ENCODE assay signal across 12 cellular contexts in genomic region chr5:37915078-37915736, GRCh38.
DNase-seq lines count a peak whose midpoint lies in the region; ATAC-seq and TF ChIP-seq lines count a peak whose summit lies in the region.
"Had no signal": no experiment of that assay in that cellular context is flagged by ENCODE, and none has a peak within 500 bp of the region (broad histone marks: within the 10 kb centered on the region; RNA-seq: fewer than 3 reads in every experiment).

No MANE protein-coding gene starts in this region.

- H3K36me3 Mint-ChIP-seq in HFFc6 (ENCODE audit: low read depth), result no peaks in the 10 kb centered on the region
- H3K36me3 Mint-ChIP-seq: activated CD4-positive, alpha-beta memory T cell treated with anti-CD3 and anti-CD28 coated beads for 36 hours had no signal

- no peak overlapping the region for H3K4me3 Mint-ChIP-seq in HFFc6
- H3K4me3 Mint-ChIP-seq: activated CD4-positive, alpha-beta memory T cell treated with anti-CD3 and anti-CD28 coated beads for 36 hours; activated naive CD4-positive, alpha-beta T cell treated with anti-CD3 and anti-CD28 coated beads for 36 hours had no signal

- peaks cover 0 to 13% (median 0%) of the 10 kb centered on the region in 9 donors for H3K4me1 ChIP-seq in heart right ventricle
- H3K4me1 ChIP-seq: parathyroid adenoma had no signal

- H3K4me1 Mint-ChIP-seq in HFFc6 (ENCODE audit: low read depth), result peaks cover 5% of the 10 kb centered on the region; the same call in 1 of the 2 replicates

- DNase-seq in NCI-H526 (lab: John Stamatoyannopoulos, UW) (peak; percentile 83 to 91), HFFc6 (no peak), NCI-H128 (lab: John Stamatoyannopoulos, UW; ENCODE audit: unreplicated experiment) (no peak), heart right ventricle (no peak)
- no peak for DNase-seq in effector CD8-positive, alpha-beta T cell (lab: John Stamatoyannopoulos, UW)
- DNase-seq: activated CD4-positive, alpha-beta memory T cell treated with anti-CD3 and anti-CD28 coated beads for 36 hours; activated naive CD4-positive, alpha-beta T cell treated with anti-CD3 and anti-CD28 coated beads for 36 hours; erythroblast had no signal

- 89 to 92% methylated on average over 4 of the region's 4 CpGs for WGBS in heart right ventricle, 2 donors

- no peak overlapping the region for H3K27ac Mint-ChIP-seq in HFFc6
- H3K27ac Mint-ChIP-seq: activated CD4-positive, alpha-beta memory T cell treated with anti-CD3 and anti-CD28 coated beads for 36 hours; activated naive CD4-positive, alpha-beta T cell treated with anti-CD3 and anti-CD28 coated beads for 36 hours had no signal

- H3K27me3 ChIP-seq in heart right ventricle, result no peaks in the 10 kb centered on the region

- H3K9me3 ChIP-seq in heart right ventricle, result no peaks in the 10 kb centered on the region

- H3K27me3 Mint-ChIP-seq in HFFc6 (ENCODE audit: insufficient read depth), result peaks cover 34% of the 10 kb centered on the region

- H3K4me3 ChIP-seq in heart right ventricle, result no peak overlapping the region

- ATAC-seq in GM18508 (IDR thresholded peaks at IDR 0.05; ENCODE audit: insufficient read depth, unreplicated experiment), result peak; percentile 77
- ATAC-seq in GM19467 (IDR thresholded peaks at IDR 0.05; ENCODE audit: unreplicated experiment), result peak; percentile 75
- peak; percentile 82 for ATAC-seq in HG02973 (IDR thresholded peaks at IDR 0.05; ENCODE audit: unreplicated experiment)
- ATAC-seq in heart right ventricle, result no peak

- H3K9me3 Mint-ChIP-seq in HFFc6, result no peaks in the 10 kb centered on the region
- H3K9me3 Mint-ChIP-seq: activated CD4-positive, alpha-beta memory T cell treated with anti-CD3 and anti-CD28 coated beads for 36 hours; activated naive CD4-positive, alpha-beta T cell treated with anti-CD3 and anti-CD28 coated beads for 36 hours had no signal

- TF ChIP-seq CTCF in HFFc6 (IDR thresholded peaks at IDR 0.05), result no peak
- TF ChIP-seq CTCF in heart right ventricle (IDR thresholded peaks at IDR 0.05), result no peak

- intact Hi-C loops in heart right ventricle (cut with DNase I), result no loop called here

- no peak overlapping the region for H3K27ac ChIP-seq in heart right ventricle
- H3K27ac ChIP-seq: parathyroid adenoma had no signal

- no peaks in the 10 kb centered on the region for H3K36me3 ChIP-seq in heart right ventricle

Comparison
In these comparisons a context has a peak if more than half of its experiments do, and no peak if none do; other contexts are left out.
1. ATAC-seq: peak in GM18508 (single experiment), GM19467 (single experiment) and HG02973 (single experiment); none in heart right ventricle (0 of 8).
2. DNase-seq: peak in NCI-H526 (2 of 2); none in HFFc6 (single experiment), NCI-H128 (single experiment), effector CD8-positive, alpha-beta T cell (single experiment) and heart right ventricle (0 of 2).